Comparison of ENCODE assay signal across 7 cellular contexts in the genomic region with DNA sequence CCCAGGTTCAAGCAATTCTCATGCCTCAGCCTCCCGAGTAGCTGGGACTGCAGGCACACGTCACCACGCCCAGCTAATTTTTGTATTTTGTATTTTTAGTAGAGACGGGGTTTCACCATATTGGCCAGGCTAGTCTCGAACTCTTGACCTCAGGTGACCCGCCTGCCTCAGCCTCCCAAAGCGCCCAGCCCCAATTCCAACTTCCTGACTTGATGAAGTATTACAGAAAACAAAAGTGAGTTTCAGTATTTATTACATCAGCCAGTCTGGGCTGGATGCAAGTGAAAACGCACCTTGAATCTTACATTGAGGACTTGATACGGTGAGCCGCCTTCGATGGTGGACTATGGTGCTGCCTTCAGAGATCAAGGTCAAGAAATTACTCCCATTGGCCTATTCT. TPM values are rescaled to one million over a fixed set of nuclear protein-coding genes. Genes with fewer than 3 reads are reported as not detected.
A peak's percentile ranks its signal among the peaks of the same experiment; 100 is the strongest.
DNase-seq lines count a peak whose midpoint lies in the region; ATAC-seq, FAIRE-seq and TF ChIP-seq lines count a peak whose summit lies in the region.
"Not testable (repeated sequence)": the region's sequence is repeated elsewhere in the genome, so short reads cannot be mapped to it uniquely, and the experiment has no call there.

No MANE protein-coding gene starts in this region.

- H3K27me3 Mint-ChIP-seq in CD4-positive, alpha-beta memory T cell; activated CD4-positive, alpha-beta T cell treated with anti-CD3 and anti-CD28 coated beads, Interleukin-2, amount 10 ng/mL, durations not matched to agents 24 days and 14 days; activated T-helper 2 cell treated with anti-CD3 and anti-CD28 coated beads, Interferon-gamma antibody, Interleukin-2, Interleukin-4, amounts not matched to agents 10 μg/mL and 5 μg/mL and 100 μg/mL, durations not matched to agents 14 hours and 24 hours and 36 hours (ENCODE audit: low read depth); stimulated activated naive CD8-positive, alpha-beta T cell treated with anti-CD3 and anti-CD28 coated beads, Interleukin-15, Interleukin-2, amounts not matched to agents 100 ng/mL and 50 ng/mL, for 24 hours: not testable (repeated sequence)

- H2AFZ ChIP-seq in PC-9, result not testable (repeated sequence)

- H4K20me1 ChIP-seq in PC-9 (ENCODE audit: insufficient read depth), result peaks cover 13% of the 10 kb centered on the region

- H3K36me3 ChIP-seq in CD4-positive, alpha-beta memory T cell (ENCODE audit: insufficient read depth, low read length); pancreas: not testable (repeated sequence)
- peaks cover 16% of the 10 kb centered on the region for H3K36me3 ChIP-seq in PC-9 (ENCODE audit: low read depth)
- peaks cover 17% of the 10 kb centered on the region for H3K36me3 ChIP-seq in left ventricle myocardium inferior

- H3K4me1 Mint-ChIP-seq in CD4-positive, alpha-beta memory T cell, result peaks cover 26 to 45% (median 37%) of the 10 kb centered on the region in 4 donors
- peaks cover 35% of the 10 kb centered on the region for H3K4me1 Mint-ChIP-seq in activated CD4-positive, alpha-beta T cell treated with anti-CD3 and anti-CD28 coated beads, Interleukin-2, amount 10 ng/mL, durations not matched to agents 24 days and 14 days
- peaks cover 40% of the 10 kb centered on the region for H3K4me1 Mint-ChIP-seq in activated T-helper 2 cell treated with anti-CD3 and anti-CD28 coated beads, Interferon-gamma antibody, Interleukin-2, Interleukin-4, amounts not matched to agents 10 μg/mL and 5 μg/mL and 100 μg/mL, durations not matched to agents 14 hours and 24 hours and 36 hours (ENCODE audit: low read depth)
- H3K4me1 Mint-ChIP-seq in stimulated activated naive CD8-positive, alpha-beta T cell treated with anti-CD3 and anti-CD28 coated beads, Interleukin-15, Interleukin-2, amounts not matched to agents 100 ng/mL and 50 ng/mL, for 24 hours (ENCODE audit: low read depth), result peaks cover 49% of the 10 kb centered on the region

- H3K27ac ChIP-seq in CD4-positive, alpha-beta memory T cell (ENCODE audit: low read depth, low read length), result not testable (repeated sequence)
- H3K27ac ChIP-seq in PC-9 (0 out of 2 replicates have a peak overlapping the region, but pooled peaks have one; percentile 18), left ventricle myocardium inferior (replicated peaks) (peak overlapping the region; percentile 100), pancreas (peak overlapping the region in 3 of 4 donors; percentile 39 to 100 (median 99))

- H3K79me2 ChIP-seq in PC-9 (ENCODE audit: low read depth), result peaks cover 53% of the 10 kb centered on the region

- POLR2A ChIA-PET in CD4-positive, alpha-beta memory T cell (lab: Charles Lee; ENCODE audit: partially characterized antibody), result interaction anchor here (1.4 to 15.3 kb wide), 4 partner anchors 21 to 74 kb away, joined by 4 to 456 read pairs (median 26); no protein-coding TSS in a partner anchor
- POLR2A ChIA-PET in PC-9 (lab: Charles Lee; ENCODE audit: unreplicated experiment), result interaction anchor here (0.6 kb wide), 1 partner anchor 793 kb away, joined by 13 read pairs; no protein-coding TSS in a partner anchor

- intact Hi-C loops in CD4-positive, alpha-beta memory T cell (cut with micrococcal nuclease), result loop anchor here (5.0 kb wide), 1 partner anchor 34 kb away; no protein-coding TSS in a partner anchor
- intact Hi-C loops in PC-9 (cut with micrococcal nuclease; ENCODE audit: unreplicated experiment); activated CD4-positive, alpha-beta T cell treated with anti-CD3 and anti-CD28 coated beads, Interleukin-2, amount 10 ng/mL, durations not matched to agents 24 days and 14 days (cut with micrococcal nuclease); activated T-helper 2 cell treated with anti-CD3 and anti-CD28 coated beads, Interferon-gamma antibody, Interleukin-2, Interleukin-4, amounts not matched to agents 10 μg/mL and 5 μg/mL and 100 μg/mL, durations not matched to agents 14 hours and 24 hours and 36 hours (cut with micrococcal nuclease); left ventricle myocardium inferior (cut with micrococcal nuclease): not testable (repeated sequence)
- intact Hi-C loops in pancreas (cut with DNase I), result loop anchor here in 2 of 3 donors (5.0 to 10.0 kb wide), 2 partner anchors 64 to 67 kb away; no protein-coding TSS in a partner anchor

- peak overlapping the region in 5 of 7 donors; percentile 10 to 79 (median 50) for H3K27ac Mint-ChIP-seq in CD4-positive, alpha-beta memory T cell
- peak overlapping the region; percentile 29 for H3K27ac Mint-ChIP-seq in activated CD4-positive, alpha-beta T cell treated with anti-CD3 and anti-CD28 coated beads, Interleukin-2, amount 10 ng/mL, durations not matched to agents 24 days and 14 days
- H3K27ac Mint-ChIP-seq in activated T-helper 2 cell treated with anti-CD3 and anti-CD28 coated beads, Interferon-gamma antibody, Interleukin-2, Interleukin-4, amounts not matched to agents 10 μg/mL and 5 μg/mL and 100 μg/mL, durations not matched to agents 14 hours and 24 hours and 36 hours, result peak overlapping the region; percentile 39
- H3K27ac Mint-ChIP-seq in stimulated activated naive CD8-positive, alpha-beta T cell treated with anti-CD3 and anti-CD28 coated beads, Interleukin-15, Interleukin-2, amounts not matched to agents 100 ng/mL and 50 ng/mL, for 24 hours, result peak overlapping the region; percentile 6

- not testable (repeated sequence) for H3K27me3 ChIP-seq in CD4-positive, alpha-beta memory T cell (ENCODE audit: insufficient read depth, low read length); PC-9 (ENCODE audit: insufficient read depth, low read depth); left ventricle myocardium inferior (ENCODE audit: low read depth); pancreas

- H3K36me3 Mint-ChIP-seq in CD4-positive, alpha-beta memory T cell, result peaks cover 7 to 14% of the 10 kb centered on the region in 2 donors
- peaks cover 25% of the 10 kb centered on the region for H3K36me3 Mint-ChIP-seq in activated CD4-positive, alpha-beta T cell treated with anti-CD3 and anti-CD28 coated beads, Interleukin-2, amount 10 ng/mL, durations not matched to agents 24 days and 14 days (ENCODE audit: low read depth)
- peaks cover 33% of the 10 kb centered on the region for H3K36me3 Mint-ChIP-seq in activated T-helper 2 cell treated with anti-CD3 and anti-CD28 coated beads, Interferon-gamma antibody, Interleukin-2, Interleukin-4, amounts not matched to agents 10 μg/mL and 5 μg/mL and 100 μg/mL, durations not matched to agents 14 hours and 24 hours and 36 hours (ENCODE audit: low read depth)
- H3K36me3 Mint-ChIP-seq in stimulated activated naive CD8-positive, alpha-beta T cell treated with anti-CD3 and anti-CD28 coated beads, Interleukin-15, Interleukin-2, amounts not matched to agents 100 ng/mL and 50 ng/mL, for 24 hours (ENCODE audit: low read depth), result peaks cover 17% of the 10 kb centered on the region

- not testable (repeated sequence) for H3K9me3 ChIP-seq in CD4-positive, alpha-beta memory T cell (ENCODE audit: control insufficient read depth in 1 of 2, low read length in 2 of 2); PC-9 (ENCODE audit: insufficient read depth, low read depth); left ventricle myocardium inferior (replicated peaks); pancreas

- not testable (repeated sequence) for BruUV-seq in PC-9 (replicated peaks; lab: Mats Ljungman, UMichigan)

- not testable (repeated sequence) for ATAC-seq in pancreas

- not testable (repeated sequence) for DNase-seq in CD4-positive, alpha-beta memory T cell; PC-9; activated CD4-positive, alpha-beta T cell treated with anti-CD3 and anti-CD28 coated beads, Interleukin-2, amount 10 ng/mL, durations not matched to agents 24 days and 14 days; activated T-helper 2 cell treated with anti-CD3 and anti-CD28 coated beads, Interferon-gamma antibody, Interleukin-2, Interleukin-4, amounts not matched to agents 10 μg/mL and 5 μg/mL and 100 μg/mL, durations not matched to agents 14 hours and 24 hours and 36 hours (ENCODE audit: low spot score); left ventricle myocardium inferior; pancreas

- not testable (repeated sequence) for H3K4me2 ChIP-seq in PC-9

- not testable (repeated sequence) for H3K9me2 ChIP-seq in PC-9 (ENCODE audit: insufficient read depth)

- TF ChIP-seq CTCF in PC-9 (conservative IDR thresholded peaks at IDR 0.05); left ventricle myocardium inferior (IDR thresholded peaks at IDR 0.05; ENCODE audit: borderline replicate concordance); pancreas (IDR thresholded peaks at IDR 0.05): not testable (repeated sequence)

- H3K4me1 ChIP-seq in CD4-positive, alpha-beta memory T cell (ENCODE audit: insufficient read depth, low read length), result peaks cover 49% of the 10 kb centered on the region
- H3K4me1 ChIP-seq in PC-9 (replicated peaks; ENCODE audit: insufficient read depth) (peaks cover 40% of the 10 kb centered on the region), left ventricle myocardium inferior (peaks cover 46% of the 10 kb centered on the region), pancreas (peaks cover 14 to 29% (median 24%) of the 10 kb centered on the region in 3 donors)

- 92 to 93% methylated on average over 11 of the region's 11 CpGs for WGBS in pancreas, 2 donors

- not testable (repeated sequence) for H3K9me3 Mint-ChIP-seq in CD4-positive, alpha-beta memory T cell; activated CD4-positive, alpha-beta T cell treated with anti-CD3 and anti-CD28 coated beads, Interleukin-2, amount 10 ng/mL, durations not matched to agents 24 days and 14 days; activated T-helper 2 cell treated with anti-CD3 and anti-CD28 coated beads, Interferon-gamma antibody, Interleukin-2, Interleukin-4, amounts not matched to agents 10 μg/mL and 5 μg/mL and 100 μg/mL, durations not matched to agents 14 hours and 24 hours and 36 hours; stimulated activated naive CD8-positive, alpha-beta T cell treated with anti-CD3 and anti-CD28 coated beads, Interleukin-15, Interleukin-2, amounts not matched to agents 100 ng/mL and 50 ng/mL, for 24 hours

- CTCF ChIA-PET in CD4-positive, alpha-beta memory T cell (lab: Charles Lee; ENCODE audit: partially characterized antibody), result interaction anchor here (1.9 to 4.4 kb wide), 3 partner anchors 60 to 108 kb away, joined by 6 to 17 read pairs (median 8); no protein-coding TSS in a partner anchor
- CTCF ChIA-PET in PC-9 (lab: Charles Lee), result not testable (repeated sequence)

- H3K4me3 Mint-ChIP-seq in CD4-positive, alpha-beta memory T cell, result peak overlapping the region in 1 of 8 donors; percentile 7
- H3K4me3 Mint-ChIP-seq in activated CD4-positive, alpha-beta T cell treated with anti-CD3 and anti-CD28 coated beads, Interleukin-2, amount 10 ng/mL, durations not matched to agents 24 days and 14 days; activated T-helper 2 cell treated with anti-CD3 and anti-CD28 coated beads, Interferon-gamma antibody, Interleukin-2, Interleukin-4, amounts not matched to agents 10 μg/mL and 5 μg/mL and 100 μg/mL, durations not matched to agents 14 hours and 24 hours and 36 hours (ENCODE audit: low read depth); stimulated activated naive CD8-positive, alpha-beta T cell treated with anti-CD3 and anti-CD28 coated beads, Interleukin-15, Interleukin-2, amounts not matched to agents 100 ng/mL and 50 ng/mL, for 24 hours: not testable (repeated sequence)

- H3F3A ChIP-seq in PC-9 (ENCODE audit: insufficient read depth, low read depth), result peaks cover 35% of the 10 kb centered on the region

- not testable (repeated sequence) for FAIRE-seq in pancreas (lab: Jason Lieb, UNC)

- H3K4me3 ChIP-seq in CD4-positive, alpha-beta memory T cell (ENCODE audit: low read length in 2 of 2); PC-9; left ventricle myocardium inferior; pancreas: not testable (repeated sequence)

RNA-seq across cellular contexts. Expression of a gene that starts 7.1 kb away (rescaled TPM):
- 10 to 100 TPM; 36.6 to 37.7 TPM for total RNA-seq in CD4-positive, alpha-beta memory T cell
- 1 to 10 TPM; 1.2 to 3.8 TPM for polyA plus RNA-seq in CD4-positive, alpha-beta memory T cell
- total RNA-seq in PC-9 (2021), result 74.6 and 84.5 TPM in 2 replicates
- total RNA-seq in activated CD4-positive, alpha-beta T cell treated with anti-CD3 and anti-CD28 coated beads, Interleukin-2, amount 10 ng/mL, durations not matched to agents 24 days and 14 days, result 32.8 and 34.8 TPM in 2 replicates
- total RNA-seq in activated T-helper 2 cell treated with anti-CD3 and anti-CD28 coated beads, Interferon-gamma antibody, Interleukin-2, Interleukin-4, amounts not matched to agents 10 μg/mL and 5 μg/mL and 100 μg/mL, durations not matched to agents 14 hours and 24 hours and 36 hours, result 34.8 and 35.8 TPM in 2 replicates
- total RNA-seq in left ventricle myocardium inferior, result 35.5 TPM
- 10 to 100 TPM; 15.4 to 32.2 (median 25.5) TPM for total RNA-seq in pancreas
- polyA plus RNA-seq in pancreas, result 10 to 100 TPM in 1 of 2 donors, 1 to 10 TPM in 1; 6.2 to 13.7 TPM
